ENCODE assay signal across 15 cellular contexts in the genomic region with DNA sequence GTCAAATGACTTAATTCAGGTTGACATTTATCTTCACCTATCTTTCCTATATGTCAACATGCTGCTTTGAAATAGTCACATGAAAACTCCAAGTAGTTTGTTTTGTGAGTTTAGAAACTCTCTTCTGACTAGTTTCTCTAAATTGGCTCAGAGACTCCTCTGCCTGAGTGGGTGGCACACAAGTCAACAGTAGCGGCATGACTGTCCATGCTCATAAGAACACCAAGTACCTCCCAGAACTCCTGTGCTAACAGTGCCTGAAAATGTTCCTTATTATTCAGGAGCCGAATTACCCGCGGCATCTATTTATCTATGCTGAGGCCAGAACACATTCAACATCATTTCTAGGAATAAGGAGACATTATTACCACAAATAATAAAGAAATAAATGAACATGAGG.
DNase-seq lines count a peak whose midpoint lies in the region; ATAC-seq and TF ChIP-seq lines count a peak whose summit lies in the region.
"Had no signal": no experiment of that assay in that cellular context is flagged by ENCODE, and none has a peak within 500 bp of the region (broad histone marks: within the 10 kb centered on the region; RNA-seq: fewer than 3 reads in every experiment).

No MANE protein-coding gene starts in this region.

- intact Hi-C loops in left ventricle myocardium inferior (cut with micrococcal nuclease) (no loop called here), prostate gland (cut with DNase I) (no loop called here), left colon (cut with DNase I, micrococcal nuclease) (no loop called here)

- no peaks in the 10 kb centered on the region for H3K9me3 Mint-ChIP-seq in T-helper 2 cell treated with Interferon-gamma antibody and Interleukin-4, amounts not matched to agents 5 μg/mL and 100 μg/mL, for 36 hours
- H3K9me3 Mint-ChIP-seq: CD4-positive, alpha-beta memory T cell; GM23338 had no signal

- H3K27me3 Mint-ChIP-seq in T-helper 2 cell treated with Interferon-gamma antibody and Interleukin-4, amounts not matched to agents 5 μg/mL and 100 μg/mL, for 36 hours (ENCODE audit: low read depth): no peaks in the 10 kb centered on the region

- H3K4me1 ChIP-seq in left ventricle myocardium inferior (peaks cover 92% of the 10 kb centered on the region), prostate gland (replicated peaks) (no peaks in the 10 kb centered on the region)
- H3K4me1 ChIP-seq: A549 had no signal

- no peaks in the 10 kb centered on the region for H3K36me3 Mint-ChIP-seq in T-helper 2 cell treated with Interferon-gamma antibody and Interleukin-4, amounts not matched to agents 5 μg/mL and 100 μg/mL, for 36 hours (ENCODE audit: low read depth)
- H3K36me3 Mint-ChIP-seq: CD4-positive, alpha-beta memory T cell had no signal

- H3K4me3 ChIP-seq in coronary artery: no peak overlapping the region
- H3K4me3 ChIP-seq in left ventricle myocardium inferior: no peak overlapping the region
- H3K4me3 ChIP-seq in prostate gland: no peak overlapping the region
- H3K4me3 ChIP-seq: A549, GM12878, GM23338 had no signal

- TF ChIP-seq POLR2A in prostate gland (IDR thresholded peaks at IDR 0.05): no peak

- no peaks in the 10 kb centered on the region for H3K9me3 ChIP-seq in left ventricle myocardium inferior (replicated peaks)
- no peaks in the 10 kb centered on the region for H3K9me3 ChIP-seq in prostate gland
- H3K9me3 ChIP-seq: A549, BE2C had no signal

- 66% methylated on average over 4 of the region's 4 CpGs for WGBS in prostate gland

- TF ChIP-seq CTCF in coronary artery (IDR thresholded peaks at IDR 0.05) (no peak), left ventricle myocardium inferior (IDR thresholded peaks at IDR 0.05; ENCODE audit: borderline replicate concordance) (no peak), prostate gland (IDR thresholded peaks at IDR 0.05) (no peak)

- no peaks in the 10 kb centered on the region for H3K36me3 ChIP-seq in left ventricle myocardium inferior
- no peaks in the 10 kb centered on the region for H3K36me3 ChIP-seq in prostate gland
- H3K36me3 ChIP-seq: BE2C had no signal

- H3K27ac ChIP-seq in coronary artery (peak overlapping the region; percentile 29 to 62), left ventricle myocardium inferior (replicated peaks) (peak overlapping the region; percentile 77), prostate gland (peak overlapping the region in 1 of 2 donors; percentile 51)
- H3K27ac ChIP-seq: A549, C4-2B had no signal

- H3K27ac Mint-ChIP-seq in T-helper 2 cell treated with Interferon-gamma antibody and Interleukin-4, amounts not matched to agents 5 μg/mL and 100 μg/mL, for 36 hours: no peak overlapping the region
- H3K27ac Mint-ChIP-seq: CD4-positive, alpha-beta memory T cell; GM23338 had no signal

- H3K4me3 Mint-ChIP-seq in T-helper 2 cell treated with Interferon-gamma antibody and Interleukin-4, amounts not matched to agents 5 μg/mL and 100 μg/mL, for 36 hours: no peak overlapping the region
- H3K4me3 Mint-ChIP-seq: CD4-positive, alpha-beta memory T cell; GM23338 had no signal

- H3K4me1 Mint-ChIP-seq in T-helper 2 cell treated with Interferon-gamma antibody and Interleukin-4, amounts not matched to agents 5 μg/mL and 100 μg/mL, for 36 hours (ENCODE audit: low read depth): no peaks in the 10 kb centered on the region
- H3K4me1 Mint-ChIP-seq: CD4-positive, alpha-beta memory T cell had no signal

- DNase-seq in coronary artery (ENCODE audit: low spot score) (no peak), left ventricle myocardium inferior (no peak), left lobe of liver (ENCODE audit: low spot score) (no peak), prostate gland (ENCODE audit: low spot score) (peak; percentile 46), left colon (no peak), NK-92 (lab: John Stamatoyannopoulos, UW; ENCODE audit: unreplicated experiment) (no peak)
- DNase-seq in T-helper 2 cell treated with Interferon-gamma antibody and Interleukin-4, amounts not matched to agents 5 μg/mL and 100 μg/mL, for 36 hours (ENCODE audit: low spot score): no peak
- DNase-seq: BE2C; CD4-positive, alpha-beta memory T cell; DMS79; H7 had no signal

- H3K27me3 ChIP-seq in left ventricle myocardium inferior (ENCODE audit: low read depth): no peaks in the 10 kb centered on the region
- H3K27me3 ChIP-seq in prostate gland (replicated peaks; ENCODE audit: insufficient read depth): no peaks in the 10 kb centered on the region
- H3K27me3 ChIP-seq: BE2C had no signal

- peak; percentile 55 for ATAC-seq in left lobe of liver
- no peak for ATAC-seq in left colon
- ATAC-seq: A549, GM12878, GM23338 had no signal
